In the genomic region with DNA sequence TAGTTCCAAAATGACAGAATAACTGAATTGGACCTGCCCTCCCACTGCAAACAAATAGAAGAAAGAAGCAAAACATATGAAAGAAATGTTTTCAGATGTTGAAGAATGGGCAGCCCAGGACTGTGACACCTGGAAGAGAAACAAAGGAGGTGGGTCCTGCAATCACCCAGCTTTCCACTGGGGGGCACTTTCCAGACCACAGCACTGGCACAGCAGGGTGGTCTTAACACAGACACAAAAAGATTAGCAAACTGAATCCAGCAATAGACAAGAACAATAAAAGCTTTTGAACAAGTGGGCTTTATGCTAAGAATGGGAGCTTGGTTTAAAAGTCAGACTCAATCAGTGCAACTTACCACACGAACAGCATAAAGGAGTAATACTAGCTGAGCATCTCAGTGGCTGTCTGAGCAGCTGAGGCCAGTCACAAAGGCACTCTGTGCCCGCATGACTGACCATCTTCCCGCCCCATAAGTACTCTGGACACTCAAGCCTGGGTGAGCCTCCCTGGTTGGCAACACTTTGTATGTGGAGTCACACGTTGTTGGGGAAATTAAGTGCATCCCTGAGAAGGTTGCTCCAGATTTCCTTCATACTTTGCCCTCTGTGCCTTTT, we compare ENCODE assay signal across 11 cellular contexts. TPM values are rescaled to one million over a fixed set of nuclear protein-coding genes. Genes with fewer than 3 reads are reported as not detected.
DNase-seq lines count a peak whose midpoint lies in the region; TF ChIP-seq lines count a peak whose summit lies in the region.
"Had no signal": no experiment of that assay in that cellular context is flagged by ENCODE, and none has a peak within 500 bp of the region (broad histone marks: within the 10 kb centered on the region; RNA-seq: fewer than 3 reads in every experiment).

No MANE protein-coding gene starts in this region.

- H3K9me3 ChIP-seq in Karpas-422 (ENCODE audit: low read length), result no peaks in the 10 kb centered on the region
- H3K9me3 ChIP-seq in neural progenitor cell (ENCODE audit: low read depth), result no peaks in the 10 kb centered on the region

- H3K36me3 Mint-ChIP-seq in neural progenitor cell, result peaks cover 3% of the 10 kb centered on the region
- H3K36me3 Mint-ChIP-seq: T-cell had no signal

- peaks cover 14% of the 10 kb centered on the region for H3K4me1 Mint-ChIP-seq in neural progenitor cell
- H3K4me1 Mint-ChIP-seq: T-cell had no signal

- H3K27me3 Mint-ChIP-seq in neural progenitor cell (ENCODE audit: insufficient read depth, low read depth), result peaks cover 6% of the 10 kb centered on the region

- no peak overlapping the region for H3K4me3 Mint-ChIP-seq in neural progenitor cell
- H3K4me3 Mint-ChIP-seq: T-cell had no signal

- H3K27ac ChIP-seq in Karpas-422 (ENCODE audit: low read length) (no peak overlapping the region), neural progenitor cell (no peak overlapping the region)
- H3K27ac ChIP-seq: BLaER1 treated with 17β-estradiol and CSF1 and Interleukin-3, amounts not matched to agents 10 nM and 100 nM had no signal

- TF ChIP-seq CTCF in astrocyte of the spinal cord (IDR thresholded peaks at IDR 0.05; ENCODE audit: low read depth, low read length) (peak; percentile 78), neural progenitor cell (IDR thresholded peaks at IDR 0.05) (peak; percentile 82)

- no peaks in the 10 kb centered on the region for H3K9me2 ChIP-seq in Karpas-422 (replicated peaks; ENCODE audit: insufficient read depth, low read length)

- H3K4me2 ChIP-seq in Karpas-422 (ENCODE audit: low read depth, low read length, poor library complexity, severe bottlenecking) (no peak overlapping the region), neural progenitor cell (peak overlapping the region; percentile 43)
- H3K4me2 ChIP-seq: BLaER1 treated with 17β-estradiol and CSF1 and Interleukin-3, amounts not matched to agents 10 nM and 100 nM had no signal

- H3K4me1 ChIP-seq in Karpas-422 (ENCODE audit: low read length) (no peaks in the 10 kb centered on the region), neural progenitor cell (peaks cover 12% of the 10 kb centered on the region)
- H3K4me1 ChIP-seq: BLaER1 treated with 17β-estradiol and CSF1 and Interleukin-3, amounts not matched to agents 10 nM and 100 nM had no signal

- H4K20me1 ChIP-seq in Karpas-422 (ENCODE audit: insufficient read depth, low read depth, low read length) (no peaks in the 10 kb centered on the region), neural progenitor cell (ENCODE audit: low read depth) (no peaks in the 10 kb centered on the region)

- peak; percentile 15 for DNase-seq in NCI-H1436 (lab: John Stamatoyannopoulos, UW)
- DNase-seq in NCI-H1436 treated with DMSO at 0.1 percent for 48 hours (lab: John Stamatoyannopoulos, UW), result no peak
- DNase-seq in Karpas-422, result peak; percentile 74
- no peak for DNase-seq in astrocyte of the spinal cord (ENCODE audit: low read depth, low spot score)
- peak; percentile 87 for DNase-seq in neural progenitor cell (ENCODE audit: low spot score)
- DNase-seq in HK-2 (ENCODE audit: unreplicated experiment), result no peak
- no peak for DNase-seq in T-helper 9 cell
- DNase-seq in activated CD4-positive, CD25-positive, alpha-beta regulatory T cell treated with anti-CD3 and anti-CD28 coated beads, Interleukin-2, amount 50 U/mL, for 72 hours, result no peak

- H3K79me2 ChIP-seq in Karpas-422 (ENCODE audit: low read length) (no peaks in the 10 kb centered on the region), neural progenitor cell (ENCODE audit: low read depth) (no peaks in the 10 kb centered on the region)

- peaks cover 13% of the 10 kb centered on the region for H3K9me3 Mint-ChIP-seq in neural progenitor cell
- H3K9me3 Mint-ChIP-seq: T-cell had no signal

- no peaks in the 10 kb centered on the region for H3K36me3 ChIP-seq in Karpas-422 (ENCODE audit: insufficient read depth, low read length)
- H3K36me3 ChIP-seq in neural progenitor cell, result no peaks in the 10 kb centered on the region
- H3K36me3 ChIP-seq: BLaER1 treated with 17β-estradiol and CSF1 and Interleukin-3, amounts not matched to agents 10 nM and 100 nM had no signal

- H2AFZ ChIP-seq in Karpas-422 (ENCODE audit: low read length) (no peak overlapping the region), neural progenitor cell (replicated peaks) (no peak overlapping the region)

- no peaks in the 10 kb centered on the region for H3K27me3 ChIP-seq in Karpas-422 (ENCODE audit: low read length)
- no peaks in the 10 kb centered on the region for H3K27me3 ChIP-seq in neural progenitor cell
- H3K27me3 ChIP-seq: BLaER1 treated with 17β-estradiol and CSF1 and Interleukin-3, amounts not matched to agents 10 nM and 100 nM had no signal

- H3K27ac Mint-ChIP-seq in neural progenitor cell, result peak overlapping the region; percentile 13
- H3K27ac Mint-ChIP-seq: T-cell had no signal

- peaks cover 13% of the 10 kb centered on the region for H3F3A ChIP-seq in neural progenitor cell (ENCODE audit: low read depth)

- H3K4me3 ChIP-seq in Karpas-422 (ENCODE audit: low read length) (no peak overlapping the region), astrocyte of the spinal cord (ENCODE audit: low read depth, low read length) (no peak overlapping the region), neural progenitor cell (no peak overlapping the region)
- H3K4me3 ChIP-seq: BLaER1 treated with 17β-estradiol and CSF1 and Interleukin-3, amounts not matched to agents 10 nM and 100 nM; lung had no signal

- in situ Hi-C loops in astrocyte of the spinal cord (cut with HindIII; ENCODE audit: low sequenced_read_pairs), result no loop called here

- no peak overlapping the region for H3K9ac ChIP-seq in Karpas-422 (ENCODE audit: low read length)
- H3K9ac ChIP-seq in neural progenitor cell, result no peak overlapping the region
- H3K9ac ChIP-seq: BLaER1 treated with 17β-estradiol and CSF1 and Interleukin-3, amounts not matched to agents 10 nM and 100 nM had no signal

RNA-seq across cellular contexts. Expression of a gene that starts 27.7 kb away (rescaled TPM):
- 45.2 and 149 TPM in 2 replicates for total RNA-seq in Karpas-422 (2014; rRNA removed; shearing (Covaris generic); ENCODE audit: low replicate concordance)
- total RNA-seq in neural progenitor cell (ENCODE audit: low replicate concordance), result 134 and 182 TPM in 2 replicates

RNA-seq across cellular contexts. Expression of a gene that starts 27.8 kb away (rescaled TPM):
- total RNA-seq in Karpas-422 (2014; rRNA removed; shearing (Covaris generic); ENCODE audit: low replicate concordance), result 60.5 and 116 TPM in 2 replicates
- total RNA-seq in neural progenitor cell (ENCODE audit: low replicate concordance), result 20.8 and 24.4 TPM in 2 replicates

RNA-seq across cellular contexts. Expression of a gene that starts 46.8 kb away (rescaled TPM):
- 6.7 and 13.1 TPM in 2 replicates for total RNA-seq in Karpas-422 (2014; rRNA removed; shearing (Covaris generic); ENCODE audit: low replicate concordance)
- 2.3 and 3.1 TPM in 2 replicates for total RNA-seq in neural progenitor cell (ENCODE audit: low replicate concordance)

Comparison
In these comparisons a context has a peak if more than half of its experiments do, and no peak if none do; other contexts are left out.
1. DNase-seq: peak in NCI-H1436 (single experiment), Karpas-422 (single experiment) and neural progenitor cell (single experiment); none in NCI-H1436 treated with DMSO at 0.1 percent for 48 hours (single experiment), astrocyte of the spinal cord (single experiment), HK-2 (single experiment), T-helper 9 cell (single experiment) and activated CD4-positive, CD25-positive, alpha-beta regulatory T cell treated with anti-CD3 and anti-CD28 coated beads, Interleukin-2, amount 50 U/mL, for 72 hours (single experiment).